In genomic region chr11:62732830-62733229, GRCh38 we compare ENCODE assay signal across 1 cellular context.
TF ChIP-seq lines count a peak whose summit lies in the region.

No MANE protein-coding gene starts in this region.

TF ChIP-seq in H1, 55 proteins besides CTCF, POLR2A, EP300 and RAD21:
- TF ChIP-seq YY1 (IDR thresholded peaks at IDR 0.05; ENCODE audit: low read depth, low read length) = no peak
- TF ChIP-seq E2F6 (IDR thresholded peaks at IDR 0.05) = no peak
